14 cellular contexts compared by ENCODE assay signal in genomic region chr2:61575447-61575859, GRCh38. TPM values are rescaled to one million over a fixed set of nuclear protein-coding genes. Genes with fewer than 3 reads are reported as not detected.
DNase-seq lines count a peak whose midpoint lies in the region; ATAC-seq and TF ChIP-seq lines count a peak whose summit lies in the region.
"Had no signal": no experiment of that assay in that cellular context is flagged by ENCODE, and none has a peak within 500 bp of the region (broad histone marks: within the 10 kb centered on the region; RNA-seq: fewer than 3 reads in every experiment).

No MANE protein-coding gene starts in this region.

- H2BK15ac ChIP-seq in H9 (ENCODE audit: low read depth, low read length) (no peak overlapping the region), mesendoderm (replicated peaks; ENCODE audit: low read depth) (no peak overlapping the region)

- in situ Hi-C loops in GM23248 (cut with MboI), result no loop called here

- no peak overlapping the region for H2BK20ac ChIP-seq in H9 (ENCODE audit: low read depth, low read length, poor library complexity, severe bottlenecking)

- no peaks in the 10 kb centered on the region for H3K27me3 Mint-ChIP-seq in H9 (ENCODE audit: low read depth)
- H3K27me3 Mint-ChIP-seq in activated CD8-positive, alpha-beta T cell treated with anti-CD3 and anti-CD28 coated beads, Interleukin-2, amount 10 ng/mL, durations not matched to agents 7 days and 5 days (ENCODE audit: low read depth), result no peaks in the 10 kb centered on the region

- H3K27ac ChIP-seq in H9 (ENCODE audit: insufficient read length, low read depth, low read length) (peak overlapping the region; percentile 26), mesendoderm (ENCODE audit: low read depth, low read length) (no peak overlapping the region), thyroid gland (no peak overlapping the region), GM23248 (no peak overlapping the region)
- H3K27ac ChIP-seq: A549 had no signal

- H3K79me1 ChIP-seq in H9 (ENCODE audit: insufficient read depth, low read depth, low read length, poor library complexity, severe bottlenecking) (no peaks in the 10 kb centered on the region), mesendoderm (ENCODE audit: low read length) (no peaks in the 10 kb centered on the region)

- H3K79me2 ChIP-seq in H9 (ENCODE audit: insufficient read depth, low read length), result no peaks in the 10 kb centered on the region
- H3K79me2 ChIP-seq in mesendoderm (ENCODE audit: control insufficient read depth, insufficient read depth, low read length), result no peaks in the 10 kb centered on the region
- H3K79me2 ChIP-seq in GM23248 (ENCODE audit: insufficient read depth), result no peaks in the 10 kb centered on the region

- H3T11ph ChIP-seq in H9 (ENCODE audit: low read length), result no peak overlapping the region

- no peak overlapping the region for H3K56ac ChIP-seq in H9 (ENCODE audit: insufficient read length, low read depth, low read length)
- H3K56ac ChIP-seq in mesendoderm (ENCODE audit: low read length), result no peak overlapping the region

- H3K27ac Mint-ChIP-seq in H9, result peak overlapping the region; percentile 43 to 91 (median 71)
- peak overlapping the region; percentile 67 for H3K27ac Mint-ChIP-seq in activated CD8-positive, alpha-beta T cell treated with anti-CD3 and anti-CD28 coated beads, Interleukin-2, amount 10 ng/mL, durations not matched to agents 7 days and 5 days

- POLR2A ChIA-PET in activated CD8-positive, alpha-beta T cell treated with anti-CD3 and anti-CD28 coated beads, Interleukin-2, amount 10 ng/mL, durations not matched to agents 7 days and 5 days (lab: Charles Lee), result interaction anchor here (0.7 kb wide), 1 partner anchor 54 kb away, joined by 3 read pairs; no protein-coding TSS in a partner anchor

- DNase-seq in activated CD4-positive, CD25-positive, alpha-beta regulatory T cell treated with anti-CD3 and anti-CD28 coated beads, Interleukin-2, amount 50 U/mL, for 72 hours, result no peak
- DNase-seq in H9, result no peak
- no peak for DNase-seq in activated CD8-positive, alpha-beta T cell treated with anti-CD3 and anti-CD28 coated beads, Interleukin-2, amount 10 ng/mL, durations not matched to agents 7 days and 5 days
- DNase-seq in mesendoderm, result peak; percentile 54
- no peak for DNase-seq in thyroid gland
- no peak for DNase-seq in GM23248
- DNase-seq: hypothalamus, NCI-H1092, NCI-H510A had no signal

- H2AK5ac ChIP-seq in H9 (ENCODE audit: insufficient read length, low read length) (no peak overlapping the region), mesendoderm (ENCODE audit: low read length) (no peak overlapping the region)

- no peak overlapping the region for H2BK12ac ChIP-seq in H9 (ENCODE audit: insufficient read length, low read depth, low read length)

- H3K9me3 ChIP-seq in H9 (ENCODE audit: control insufficient read depth, low read depth, low read length) (no peaks in the 10 kb centered on the region), thyroid gland (no peaks in the 10 kb centered on the region), GM23248 (ENCODE audit: low read depth) (no peaks in the 10 kb centered on the region)
- H3K9me3 ChIP-seq: A549 had no signal

- H3K4me3 Mint-ChIP-seq in H9, result no peak overlapping the region
- peak overlapping the region; percentile 0 for H3K4me3 Mint-ChIP-seq in activated CD8-positive, alpha-beta T cell treated with anti-CD3 and anti-CD28 coated beads, Interleukin-2, amount 10 ng/mL, durations not matched to agents 7 days and 5 days

- no peak overlapping the region for H4K91ac ChIP-seq in H9 (ENCODE audit: insufficient read length, low read depth, low read length)

- H2BK5ac ChIP-seq in H9 (ENCODE audit: insufficient read length, low read length) (no peak overlapping the region), mesendoderm (ENCODE audit: low read length) (no peak overlapping the region)

- no peak overlapping the region for H2BK120ac ChIP-seq in H9 (ENCODE audit: low read depth, low read length, poor library complexity, severe bottlenecking)
- peak overlapping the region; percentile 23 for H2BK120ac ChIP-seq in mesendoderm (ENCODE audit: low read depth, low read length)

- no peak for TF ChIP-seq POLR2A in thyroid gland (IDR thresholded peaks at IDR 0.05)

- no peaks in the 10 kb centered on the region for H3K9me2 ChIP-seq in GM23248 (ENCODE audit: insufficient read depth)

- H2AFZ ChIP-seq in H9 (ENCODE audit: low read length), result peak overlapping the region; percentile 56
- no peak overlapping the region for H2AFZ ChIP-seq in GM23248

- TF ChIP-seq CTCF in H9 (conservative IDR thresholded peaks at IDR 0.05) (no peak), thyroid gland (IDR thresholded peaks at IDR 0.05) (no peak)

- H3K14ac ChIP-seq in H9 (ENCODE audit: insufficient read depth, low read length), result no peak overlapping the region

- H3K36me3 Mint-ChIP-seq in H9 (ENCODE audit: insufficient read depth in 1 of 3, low read depth in 3 of 3), result 0 out of 7 replicates have a peak, but pooled peaks cover 0 to 4% (median 0%) of the 10 kb centered on the region in 3 experiments
- no peaks in the 10 kb centered on the region for H3K36me3 Mint-ChIP-seq in activated CD8-positive, alpha-beta T cell treated with anti-CD3 and anti-CD28 coated beads, Interleukin-2, amount 10 ng/mL, durations not matched to agents 7 days and 5 days (ENCODE audit: low read depth)

- H4K8ac ChIP-seq in H9 (replicated peaks; ENCODE audit: insufficient read length, low read depth, low read length) (no peak overlapping the region), mesendoderm (ENCODE audit: low read depth, low read length) (no peak overlapping the region)

- WGBS in H9 (ENCODE audit: extremely low coverage, insufficient read length, low lambda C conversion rate), result no CpG with 5 or more reads among the region's 3 CpGs
- no CpG with 5 or more reads among the region's 3 CpGs for WGBS in mesendoderm (ENCODE audit: extremely low coverage, insufficient coverage, low lambda C conversion rate)
- WGBS in thyroid gland, 2 donors, result 30 to 32% methylated on average over 3 of the region's 3 CpGs
- WGBS in GM23248 (ENCODE audit: low coverage in 1 of 2, low lambda C conversion rate in 2 of 2, missing lambda C conversion rate in 2 of 2), 2 experiments, result 78% methylated on average over 3 of the region's 3 CpGs

- H4K20me1 ChIP-seq in H9 (ENCODE audit: control insufficient read depth, insufficient read depth, insufficient read length) (no peaks in the 10 kb centered on the region), GM23248 (ENCODE audit: insufficient read depth) (no peaks in the 10 kb centered on the region)

- no peaks in the 10 kb centered on the region for H3K23me2 ChIP-seq in H9 (ENCODE audit: insufficient read length, low read depth, low read length, poor library complexity, severe bottlenecking)

- peaks cover 3% of the 10 kb centered on the region; the same call in 1 of the 2 replicates for H3K4me1 ChIP-seq in H9 (ENCODE audit: insufficient read depth, low read length)
- no peaks in the 10 kb centered on the region for H3K4me1 ChIP-seq in mesendoderm (ENCODE audit: control insufficient read depth, low read depth, low read length)
- no peaks in the 10 kb centered on the region for H3K4me1 ChIP-seq in thyroid gland
- no peaks in the 10 kb centered on the region for H3K4me1 ChIP-seq in GM23248 (ENCODE audit: insufficient read depth)
- H3K4me1 ChIP-seq: A549 had no signal

- H4K5ac ChIP-seq in H9 (ENCODE audit: insufficient read length, low read depth, low read length) (no peak overlapping the region), mesendoderm (ENCODE audit: low read length) (no peak overlapping the region)

- H3K36me3 ChIP-seq in mesendoderm (ENCODE audit: control insufficient read depth, insufficient read depth, low read length), result no peaks in the 10 kb centered on the region
- H3K36me3 ChIP-seq in thyroid gland, result no peaks in the 10 kb centered on the region
- no peaks in the 10 kb centered on the region for H3K36me3 ChIP-seq in GM23248 (ENCODE audit: low read depth)

- H3K9me3 Mint-ChIP-seq in H9, result no peaks in the 10 kb centered on the region
- no peaks in the 10 kb centered on the region for H3K9me3 Mint-ChIP-seq in activated CD8-positive, alpha-beta T cell treated with anti-CD3 and anti-CD28 coated beads, Interleukin-2, amount 10 ng/mL, durations not matched to agents 7 days and 5 days (ENCODE audit: insufficient read depth)

- peak; percentile 21 to 24 for ATAC-seq in activated CD4-positive, CD25-positive, alpha-beta regulatory T cell treated with anti-CD3 and anti-CD28 coated beads, Interleukin-2, amount 50 U/mL, for 24 hours
- ATAC-seq in activated CD8-positive, alpha-beta T cell treated with anti-CD3 and anti-CD28 coated beads, Interleukin-2, amount 10 ng/mL, durations not matched to agents 7 days and 5 days, result peak; percentile 42
- ATAC-seq in GM19455 (IDR thresholded peaks at IDR 0.05; ENCODE audit: unreplicated experiment), result no peak
- ATAC-seq: A549, esophagus mucosa had no signal

- intact Hi-C loops in thyroid gland (cut with DNase I), result no loop called here

- H3K18ac ChIP-seq in H9 (ENCODE audit: insufficient read length, low read depth, low read length) (no peak overlapping the region), mesendoderm (ENCODE audit: low read length) (peak overlapping the region; percentile 60)

- no peak overlapping the region for H3K4ac ChIP-seq in H9 (ENCODE audit: low read depth, low read length)
- no peak overlapping the region for H3K4ac ChIP-seq in mesendoderm (ENCODE audit: low read depth, low read length)

- no peaks in the 10 kb centered on the region for H3K27me3 ChIP-seq in H9 (ENCODE audit: insufficient read depth, low read length)
- H3K27me3 ChIP-seq in mesendoderm (ENCODE audit: insufficient read depth, low read length, poor library complexity), result no peaks in the 10 kb centered on the region
- no peaks in the 10 kb centered on the region for H3K27me3 ChIP-seq in thyroid gland
- no peaks in the 10 kb centered on the region for H3K27me3 ChIP-seq in GM23248 (replicated peaks; ENCODE audit: insufficient read depth)

- no peak overlapping the region for H3K4me2 ChIP-seq in H9 (ENCODE audit: insufficient read depth, insufficient read length, low read length)
- H3K4me2 ChIP-seq in mesendoderm (ENCODE audit: low read length), result no peak overlapping the region
- H3K4me2 ChIP-seq in GM23248 (ENCODE audit: unreplicated experiment), result no peak overlapping the region
- H3K4me2 ChIP-seq: A549 had no signal

- H3K4me3 ChIP-seq in mesendoderm (ENCODE audit: low read length) (no peak overlapping the region), thyroid gland (replicated peaks in 1 of 3) (no peak overlapping the region), GM23248 (no peak overlapping the region)
- H3K4me3 ChIP-seq: A549, lung had no signal

- H3K23ac ChIP-seq in H9 (ENCODE audit: insufficient read length, low read depth, low read length), result no peak overlapping the region
- H3K23ac ChIP-seq in mesendoderm (ENCODE audit: low read length), result no peak overlapping the region

- no peaks in the 10 kb centered on the region for H3F3A ChIP-seq in GM23248 (ENCODE audit: insufficient read depth)

- CTCF ChIA-PET in activated CD8-positive, alpha-beta T cell treated with anti-CD3 and anti-CD28 coated beads, Interleukin-2, amount 10 ng/mL, durations not matched to agents 7 days and 5 days (lab: Charles Lee), result interaction anchor here (0.7 kb wide), 1 partner anchor 30 kb away, joined by 3 read pairs; no protein-coding TSS in a partner anchor

- peaks cover 10 to 11% of the 10 kb centered on the region in 2 experiments for H3K4me1 Mint-ChIP-seq in H9
- H3K4me1 Mint-ChIP-seq in activated CD8-positive, alpha-beta T cell treated with anti-CD3 and anti-CD28 coated beads, Interleukin-2, amount 10 ng/mL, durations not matched to agents 7 days and 5 days (ENCODE audit: low read depth), result peaks cover 10% of the 10 kb centered on the region

- H3K9ac ChIP-seq in H9 (ENCODE audit: extremely low read depth, insufficient read length, low read length) (no peak overlapping the region), mesendoderm (ENCODE audit: low read length) (no peak overlapping the region), GM23248 (no peak overlapping the region)

RNA-seq across cellular contexts. Expression of gene XPO1, which starts 37.3 kb away (rescaled TPM):
- 318 and 320 TPM in 2 replicates for total RNA-seq in H9 (2021)
- total RNA-seq in activated CD8-positive, alpha-beta T cell treated with anti-CD3 and anti-CD28 coated beads, Interleukin-2, amount 10 ng/mL, durations not matched to agents 7 days and 5 days, result 100 to 1,000 TPM; 208 to 226 TPM
- polyA plus RNA-seq in mesendoderm (2013, experiment 1 of 2), result 155 TPM
- polyA plus RNA-seq in mesendoderm (2013, experiment 2 of 2), result 153 TPM
- 100 to 1,000 TPM; 104 to 128 (median 118) TPM for total RNA-seq in thyroid gland
- total RNA-seq in GM23248 (2014; rRNA removed; shearing (Covaris generic)), result 104 and 129 TPM in 2 replicates
- polyA plus RNA-seq in GM23248 (2016; fragmentation: Nextera tagmentation; extraction: Ambion mirVana), result 48.4 and 52.3 TPM in 2 replicates
